Comparison of ENCODE assay signal across 32 cellular contexts in the genomic region with DNA sequence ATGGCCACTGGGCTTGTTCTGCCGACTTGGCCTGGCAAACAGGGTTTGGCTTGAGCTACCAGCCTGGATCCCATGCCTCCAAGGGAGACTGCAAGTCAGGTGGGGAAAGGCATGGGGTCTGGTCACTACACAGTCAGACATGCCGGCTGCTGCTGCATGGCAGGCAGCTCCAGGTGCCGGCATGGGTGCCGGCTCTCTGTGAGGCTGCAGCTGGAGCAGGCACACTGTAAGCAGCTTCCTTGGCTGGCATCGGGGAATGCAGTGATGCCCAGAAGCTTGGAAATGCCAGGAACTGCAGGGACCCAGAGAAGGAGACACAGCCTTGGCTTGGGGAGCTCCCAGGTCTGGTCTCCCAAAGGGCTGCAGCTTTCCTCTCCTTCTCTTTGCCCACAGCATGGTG.
"Had no signal": no experiment of that assay in that cellular context is flagged by ENCODE, and none has a peak within 500 bp of the region (broad histone marks: within the 10 kb centered on the region; RNA-seq: fewer than 3 reads in every experiment).

No MANE protein-coding gene starts in this region.

- H2AFZ ChIP-seq: PC-9 had no signal

- H3K36me3 ChIP-seq: breast epithelium, SJSA1 had no signal

- H3K9me3 ChIP-seq: body of pancreas, breast epithelium, SK-N-SH had no signal

- H3K4me3 Mint-ChIP-seq: activated CD4-positive, alpha-beta T cell treated with anti-CD3 and anti-CD28 coated beads for 36 hours; activated CD4-positive, alpha-beta T cell treated with anti-CD3 and anti-CD28 coated beads, Interleukin-2, amount 10 ng/mL, durations not matched to agents 7 days and 5 days; activated CD8-positive, alpha-beta T cell treated with anti-CD3 and anti-CD28 coated beads, Interleukin-2, amount 10 ng/mL, durations not matched to agents 7 days and 5 days; activated naive CD4-positive, alpha-beta T cell treated with anti-CD3 and anti-CD28 coated beads, Interleukin-2, amount 50 U/mL, for 24 hours; activated naive CD8-positive, alpha-beta T cell treated with anti-CD3 and anti-CD28 coated beads, Interleukin-2, amount 10 ng/mL, durations not matched to agents 7 days and 5 days; activated T-cell treated with anti-CD3 and anti-CD28 coated beads, Interleukin-2, amount 50 U/mL, for 24 hours; T-helper 1 cell treated with Interleukin-12 subunit alpha and Interleukin-12 subunit beta and Interleukin-4 antibody, amounts not matched to agents 30 μg/mL and 1 μg/mL, for 36 hours; T-helper 2 cell treated with Interferon-gamma antibody and Interleukin-4, amounts not matched to agents 5 μg/mL and 100 μg/mL, for 36 hours; WTC11 had no signal

- ATAC-seq: activated CD4-positive, alpha-beta T cell treated with anti-CD3 and anti-CD28 coated beads for 36 hours; activated CD4-positive, CD25-positive, alpha-beta regulatory T cell treated with anti-CD3 and anti-CD28 coated beads, Interleukin-2, amount 50 U/mL, for 24 hours; activated CD8-positive, alpha-beta T cell treated with anti-CD3 and anti-CD28 coated beads, Interleukin-2, amount 10 ng/mL, durations not matched to agents 7 days and 5 days; body of pancreas; WTC11 had no signal

- H3K27me3 ChIP-seq: body of pancreas, breast epithelium, SJSA1 had no signal

- H3K27me3 Mint-ChIP-seq: activated CD4-positive, alpha-beta T cell treated with anti-CD3 and anti-CD28 coated beads for 36 hours; activated CD4-positive, alpha-beta T cell treated with anti-CD3 and anti-CD28 coated beads, Interleukin-2, amount 10 ng/mL, durations not matched to agents 7 days and 5 days; activated naive CD4-positive, alpha-beta T cell treated with anti-CD3 and anti-CD28 coated beads, Interleukin-2, amount 50 U/mL, for 24 hours; activated naive CD8-positive, alpha-beta T cell treated with anti-CD3 and anti-CD28 coated beads, Interleukin-2, amount 10 ng/mL, durations not matched to agents 7 days and 5 days; activated T-cell treated with anti-CD3 and anti-CD28 coated beads, Interleukin-2, amount 50 U/mL, for 24 hours had no signal

- H3K27ac ChIP-seq: body of pancreas, breast epithelium, KMS-11, PC-9, SJSA1 had no signal

- H3K9ac ChIP-seq: KMS-11, SK-N-SH had no signal

- H3K4me2 ChIP-seq: KMS-11, PC-9, SK-N-SH had no signal

- DNase-seq: activated CD4-positive, alpha-beta T cell treated with anti-CD3 and anti-CD28 coated beads for 36 hours; activated CD4-positive, alpha-beta T cell treated with anti-CD3 and anti-CD28 coated beads, Interleukin-2, amount 10 ng/mL, durations not matched to agents 7 days and 5 days; activated CD4-positive, alpha-beta T cell treated with anti-CD3 and anti-CD28 coated beads, Interleukin-2, amount 50 U/mL, for 48 hours; activated CD8-positive, alpha-beta T cell treated with anti-CD3 and anti-CD28 coated beads, Interleukin-2, amount 10 ng/mL, durations not matched to agents 7 days and 5 days; activated gamma-delta T cell; activated naive CD4-positive, alpha-beta T cell treated with Interleukin-2 at 50 U/mL for 16 hours; activated naive CD8-positive, alpha-beta T cell treated with anti-CD3 and anti-CD28 coated beads, Interleukin-2, amount 10 ng/mL, durations not matched to agents 7 days and 5 days; activated T-cell treated with anti-CD3 and anti-CD28 coated beads, Interleukin-2, amount 50 U/mL, for 24 hours; amygdala; body of pancreas; NCI-H1092 treated with DMSO at 0.1 percent for 48 hours; NCI-H1417; NCI-H146; NCI-H187; NCI-H2029 treated with DMSO at 0.1 percent for 48 hours; NCI-H2107; NCI-H2171; NCI-H510A; NCI-H526; NCI-H748 treated with DMSO at 0.1 percent for 48 hours; PC-9; SHP77 treated with DMSO at 0.1 percent for 48 hours; SK-N-SH had no signal

- H3K27ac Mint-ChIP-seq: activated CD4-positive, alpha-beta T cell treated with anti-CD3 and anti-CD28 coated beads for 36 hours; activated CD4-positive, alpha-beta T cell treated with anti-CD3 and anti-CD28 coated beads, Interleukin-2, amount 10 ng/mL, durations not matched to agents 7 days and 5 days; activated CD8-positive, alpha-beta T cell treated with anti-CD3 and anti-CD28 coated beads, Interleukin-2, amount 10 ng/mL, durations not matched to agents 7 days and 5 days; activated naive CD4-positive, alpha-beta T cell treated with anti-CD3 and anti-CD28 coated beads, Interleukin-2, amount 50 U/mL, for 24 hours; activated naive CD8-positive, alpha-beta T cell treated with anti-CD3 and anti-CD28 coated beads, Interleukin-2, amount 10 ng/mL, durations not matched to agents 7 days and 5 days; activated T-cell treated with anti-CD3 and anti-CD28 coated beads, Interleukin-2, amount 50 U/mL, for 24 hours; activated T-helper 2 cell treated with anti-CD3 and anti-CD28 coated beads, Interferon-gamma antibody, Interleukin-2, Interleukin-4, amounts not matched to agents 10 μg/mL and 5 μg/mL and 100 μg/mL, durations not matched to agents 14 hours and 24 hours and 36 hours; T-helper 1 cell treated with Interleukin-12 subunit alpha and Interleukin-12 subunit beta and Interleukin-4 antibody, amounts not matched to agents 30 μg/mL and 1 μg/mL, for 36 hours; T-helper 2 cell treated with Interferon-gamma antibody and Interleukin-4, amounts not matched to agents 5 μg/mL and 100 μg/mL, for 36 hours; WTC11 had no signal

- H3K4me1 ChIP-seq: body of pancreas, breast epithelium, SJSA1 had no signal

- H3K4me1 Mint-ChIP-seq: activated CD4-positive, alpha-beta T cell treated with anti-CD3 and anti-CD28 coated beads for 36 hours; activated CD4-positive, alpha-beta T cell treated with anti-CD3 and anti-CD28 coated beads, Interleukin-2, amount 10 ng/mL, durations not matched to agents 7 days and 5 days; activated naive CD4-positive, alpha-beta T cell treated with anti-CD3 and anti-CD28 coated beads, Interleukin-2, amount 50 U/mL, for 24 hours; activated naive CD8-positive, alpha-beta T cell treated with anti-CD3 and anti-CD28 coated beads, Interleukin-2, amount 10 ng/mL, durations not matched to agents 7 days and 5 days; WTC11 had no signal

- H3K9me3 Mint-ChIP-seq: activated naive CD4-positive, alpha-beta T cell treated with anti-CD3 and anti-CD28 coated beads, Interleukin-2, amount 50 U/mL, for 24 hours had no signal

- H3K9me2 ChIP-seq: SK-N-SH had no signal

- H3K36me3 Mint-ChIP-seq: activated naive CD4-positive, alpha-beta T cell treated with anti-CD3 and anti-CD28 coated beads, Interleukin-2, amount 50 U/mL, for 24 hours; activated naive CD8-positive, alpha-beta T cell treated with anti-CD3 and anti-CD28 coated beads, Interleukin-2, amount 10 ng/mL, durations not matched to agents 7 days and 5 days; WTC11 had no signal

- H3K4me3 ChIP-seq: body of pancreas, breast epithelium, PC-9, SJSA1 had no signal
